16 cellular contexts compared by ENCODE assay signal in genomic region chr1:101111461-101111860, GRCh38.
DNase-seq lines count a peak whose midpoint lies in the region; ATAC-seq and TF ChIP-seq lines count a peak whose summit lies in the region.
"Had no signal": no experiment of that assay in that cellular context is flagged by ENCODE, and none has a peak within 500 bp of the region (broad histone marks: within the 10 kb centered on the region; RNA-seq: fewer than 3 reads in every experiment).

No MANE protein-coding gene starts in this region.

- peak; percentile 33 for ATAC-seq in Right ventricle myocardium superior (ENCODE audit: poor library complexity)
- no peak for ATAC-seq in activated B cell treated with CpG ODN at 0.5 μM for 24 hours (ENCODE audit: low read depth)
- peak; percentile 50 for ATAC-seq in left ventricle myocardium superior
- ATAC-seq: SK-N-SH treated with all-trans-retinoic acid at 6 μM for 48 hours had no signal

- CTCF ChIA-PET in activated B cell treated with CpG ODN at 0.5 μM for 24 hours (lab: Charles Lee), result interaction anchor here (1.0 to 1.5 kb wide), 2 partner anchors 11 to 127 kb away, joined by 5 to 8 read pairs; no protein-coding TSS in a partner anchor

- H3K36me3 ChIP-seq in thymus (ENCODE audit: control insufficient read depth, insufficient read depth), result no peaks in the 10 kb centered on the region
- H3K36me3 ChIP-seq: HAP-1, WERI-Rb-1 had no signal

- no peak overlapping the region for H3K4me3 ChIP-seq in thymus (ENCODE audit: low read length)
- H3K4me3 ChIP-seq: HAP-1, lung had no signal

- H3K4me3 Mint-ChIP-seq in activated B cell treated with CpG ODN at 0.5 μM for 24 hours (peak overlapping the region; percentile 8), progenitor cell of endocrine pancreas (ENCODE audit: low read depth) (no peak overlapping the region)
- H3K4me3 Mint-ChIP-seq: brain had no signal

- H3K4me1 Mint-ChIP-seq in activated B cell treated with CpG ODN at 0.5 μM for 24 hours (peaks cover 40% of the 10 kb centered on the region), progenitor cell of endocrine pancreas (ENCODE audit: low read depth) (no peaks in the 10 kb centered on the region)

- peak overlapping the region; percentile 93 for H3K27ac Mint-ChIP-seq in activated B cell treated with CpG ODN at 0.5 μM for 24 hours
- H3K27ac Mint-ChIP-seq in progenitor cell of endocrine pancreas, result no peak overlapping the region

- intact Hi-C loops in Right ventricle myocardium superior (cut with DNase I), result no loop called here
- intact Hi-C loops in cardiac septum (cut with DNase I), result no loop called here
- intact Hi-C loops in activated B cell treated with CpG ODN at 0.5 μM for 24 hours (cut with micrococcal nuclease), result loop anchor here (5.0 kb wide), 2 partner anchors 44 to 84 kb away; partner anchors contain the start of gene DPH5
- intact Hi-C loops in left ventricle myocardium superior (cut with micrococcal nuclease), result no loop called here

- POLR2A ChIA-PET in activated B cell treated with CpG ODN at 0.5 μM for 24 hours (lab: Charles Lee), result interaction anchor here (1.4 to 2.0 kb wide), 3 partner anchors 10 to 125 kb away, joined by 3 to 35 read pairs (median 4); partner anchors contain the start of gene S1PR1

- H3K27me3 ChIP-seq in thymus (ENCODE audit: control insufficient read depth, insufficient read depth), result no peaks in the 10 kb centered on the region

- TF ChIP-seq CTCF in activated B cell treated with CpG ODN at 0.5 μM for 24 hours (IDR thresholded peaks at IDR 0.05) (no peak), progenitor cell of endocrine pancreas (IDR thresholded peaks at IDR 0.05; ENCODE audit: unreplicated experiment) (no peak)

- H3K27me3 Mint-ChIP-seq in activated B cell treated with CpG ODN at 0.5 μM for 24 hours (no peaks in the 10 kb centered on the region), progenitor cell of endocrine pancreas (no peaks in the 10 kb centered on the region)
- H3K27me3 Mint-ChIP-seq: brain had no signal

- no peaks in the 10 kb centered on the region for H3K9me3 ChIP-seq in thymus (ENCODE audit: control insufficient read depth)
- H3K9me3 ChIP-seq: HAP-1 had no signal

- H3K9me3 Mint-ChIP-seq in activated B cell treated with CpG ODN at 0.5 μM for 24 hours (no peaks in the 10 kb centered on the region), progenitor cell of endocrine pancreas (ENCODE audit: low read depth) (no peaks in the 10 kb centered on the region)

- H3K36me3 Mint-ChIP-seq in activated B cell treated with CpG ODN at 0.5 μM for 24 hours (ENCODE audit: low read depth) (no peaks in the 10 kb centered on the region), progenitor cell of endocrine pancreas (ENCODE audit: insufficient read depth) (no peaks in the 10 kb centered on the region)
- H3K36me3 Mint-ChIP-seq: brain had no signal

- peaks cover 12% of the 10 kb centered on the region for H3K4me1 ChIP-seq in thymus (ENCODE audit: control insufficient read depth, insufficient read depth, low read length)
- H3K4me1 ChIP-seq: HAP-1 had no signal

- peak overlapping the region; percentile 77 for H3K27ac ChIP-seq in thymus (ENCODE audit: low read depth)
- H3K27ac ChIP-seq: KMS-11, WERI-Rb-1 had no signal

- 80% methylated on average over 1 of the region's 1 CpG for WGBS in thymus

- DNase-seq in Right ventricle myocardium superior (no peak), cardiac septum (ENCODE audit: low spot score) (no peak), activated B cell treated with CpG ODN at 0.5 μM for 24 hours (no peak), left ventricle myocardium superior (no peak), progenitor cell of endocrine pancreas (ENCODE audit: low spot score, unreplicated experiment) (no peak), hypothalamus (lab: John Stamatoyannopoulos, UW) (no peak)
- DNase-seq in stimulated activated CD4-positive, alpha-beta T cell treated with anti-CD3 and anti-CD28 coated beads, Interleukin-4, amount 100 ng/mL, for 24 hours, result no peak
- DNase-seq: DMS79, NCI-H446, WERI-Rb-1 had no signal
